ENCODE assay signal across 10 cellular contexts in the genomic region with DNA sequence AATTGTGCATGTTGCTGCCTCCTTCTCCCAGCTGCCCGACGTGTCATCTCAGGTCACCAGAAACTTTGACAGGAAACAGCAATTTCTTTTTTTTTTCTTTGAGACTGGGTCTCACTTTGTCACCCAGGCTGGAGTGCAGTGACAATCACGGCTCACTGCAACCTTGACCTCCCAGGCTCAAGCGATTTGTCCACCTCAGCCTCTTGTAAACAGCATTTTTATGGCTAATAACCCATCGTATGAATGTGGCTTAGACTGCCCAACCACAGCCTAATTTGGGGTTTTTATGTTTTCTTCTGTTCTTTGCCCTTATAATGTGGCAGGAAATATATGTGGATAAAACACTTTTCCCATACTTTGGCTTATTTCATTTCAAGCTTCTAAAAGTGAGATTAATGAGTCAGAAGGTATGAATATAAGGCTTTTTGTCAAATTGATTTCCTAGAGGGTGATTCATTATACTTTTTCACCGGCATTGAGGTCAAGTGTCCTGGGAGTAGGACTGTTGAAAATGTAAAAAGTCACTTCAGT. TPM values are rescaled to one million over a fixed set of nuclear protein-coding genes. Genes with fewer than 3 reads are reported as not detected.
DNase-seq lines count a peak whose midpoint lies in the region; ATAC-seq, FAIRE-seq and TF ChIP-seq lines count a peak whose summit lies in the region.
"Had no signal": no experiment of that assay in that cellular context is flagged by ENCODE, and none has a peak within 500 bp of the region (broad histone marks: within the 10 kb centered on the region; RNA-seq: fewer than 3 reads in every experiment).

No MANE protein-coding gene starts in this region.

- peak; percentile 82 for FAIRE-seq in RCC 7860 (lab: Jason Lieb, UNC)

- DNase-seq in right cardiac atrium: no peak
- no peak for DNase-seq in heart right ventricle
- DNase-seq in RCC 7860 (ENCODE audit: low spot score): peak; percentile 45
- peak; percentile 8 for DNase-seq in fibroblast of peridontal ligament (ENCODE audit: extremely low read depth)
- no peak for DNase-seq in SK-N-DZ (ENCODE audit: low spot score)
- DNase-seq in cerebellar cortex (ENCODE audit: low spot score): no peak
- no peak for DNase-seq in NCI-H1694 (lab: John Stamatoyannopoulos, UW)
- DNase-seq in NCI-H2107 (lab: John Stamatoyannopoulos, UW): no peak
- DNase-seq: NCI-H524; stimulated activated CD4-positive, alpha-beta T cell treated with anti-CD3 and anti-CD28 coated beads, Interleukin-4, amount 100 ng/mL, for 4 hours had no signal

- H3K27me3 ChIP-seq in right cardiac atrium (ENCODE audit: control insufficient read depth, insufficient read depth) (no peaks in the 10 kb centered on the region), heart right ventricle (no peaks in the 10 kb centered on the region)

- peak overlapping the region; percentile 43 for H3K27ac ChIP-seq in right cardiac atrium (ENCODE audit: low read length)
- peak overlapping the region in 1 of 10 donors; percentile 23 for H3K27ac ChIP-seq in heart right ventricle

- 29% methylated on average over 6 of the region's 6 CpGs for WGBS in right cardiac atrium
- WGBS in heart right ventricle, 2 donors: 29 to 45% methylated on average over 6 of the region's 6 CpGs

- H3K4me1 ChIP-seq in right cardiac atrium (ENCODE audit: control insufficient read depth, insufficient read depth, low read length): peaks cover 4% of the 10 kb centered on the region
- H3K4me1 ChIP-seq in heart right ventricle: peaks cover 0 to 30% (median 18%) of the 10 kb centered on the region in 9 donors

- H3K4me3 ChIP-seq in right cardiac atrium (ENCODE audit: low read length) (no peak overlapping the region), heart right ventricle (no peak overlapping the region)

- no peak for TF ChIP-seq CTCF in heart right ventricle (IDR thresholded peaks at IDR 0.05)

- no peaks in the 10 kb centered on the region for H3K9me3 ChIP-seq in right cardiac atrium (ENCODE audit: control insufficient read depth, low read length)
- H3K9me3 ChIP-seq in heart right ventricle: no peaks in the 10 kb centered on the region

- peaks cover 0 to 49% (median 8%) of the 10 kb centered on the region in 9 donors for H3K36me3 ChIP-seq in heart right ventricle

- ATAC-seq in right cardiac atrium (no peak), heart right ventricle (no peak)

- intact Hi-C loops in right cardiac atrium (cut with DNase I) (no loop called here), heart right ventricle (cut with DNase I) (loop anchor here in 2 of 10 donors (2.0 to 10.0 kb wide), 2 partner anchors 62 to 64 kb away; partner anchors contain the start of gene PRPSAP2 (in 1 of the 2))

RNA-seq across cellular contexts. Expression of gene SLC5A10, which starts 31.0 kb away (rescaled TPM):
- total RNA-seq in right cardiac atrium (1 to 10 TPM in 2 of 4 donors, under 1 TPM in 2; 0.17 to 2.3 (median 1.3) TPM), heart right ventricle (under 1 TPM in 4 of 10 donors, not detected in 6; 0.09 to 0.19 (median 0.12) TPM)
- polyA plus RNA-seq in right cardiac atrium (0.61 TPM), heart right ventricle (under 1 TPM; 0.06 to 0.07 TPM)
- 0.51 TPM in 1 of 2 replicates, not detected in the other for polyA plus RNA-seq in SK-N-DZ (2014; cell fraction: cytosol; rRNA removed)
- 0.09 TPM in 1 of 2 replicates, not detected in the other for polyA plus RNA-seq in SK-N-DZ (2014; cell fraction: nucleus; rRNA removed)

Comparison
In these comparisons a context has a peak if more than half of its experiments do, and no peak if none do; other contexts are left out.
1. DNase-seq: peak in RCC 7860 (single experiment) and fibroblast of peridontal ligament (single experiment); none in right cardiac atrium (0 of 3), heart right ventricle (0 of 2), SK-N-DZ (single experiment), cerebellar cortex (single experiment), NCI-H1694 (single experiment) and NCI-H2107 (single experiment).